ENCODE assay signal across 17 cellular contexts in the genomic region with DNA sequence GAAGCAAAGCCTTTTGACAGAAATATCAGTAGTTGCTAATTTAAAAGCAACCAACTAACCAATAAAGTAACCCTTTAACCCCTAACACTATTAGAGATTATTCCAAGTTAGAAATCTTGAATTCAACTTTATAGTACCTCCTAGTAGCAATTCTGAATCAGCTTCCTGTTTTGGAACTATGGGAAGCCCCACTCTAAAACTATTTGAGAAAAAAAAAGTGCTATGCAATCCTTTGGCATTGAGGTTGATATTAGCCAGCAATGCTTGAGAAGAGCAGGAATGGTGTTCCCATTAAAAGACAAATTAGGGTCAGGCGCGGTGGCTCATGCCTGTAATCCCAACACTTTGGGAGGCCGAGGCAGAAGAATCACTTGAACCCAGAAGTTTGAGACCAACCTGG.
DNase-seq lines count a peak whose midpoint lies in the region; ATAC-seq, FAIRE-seq and TF ChIP-seq lines count a peak whose summit lies in the region.
"Had no signal": no experiment of that assay in that cellular context is flagged by ENCODE, and none has a peak within 500 bp of the region (broad histone marks: within the 10 kb centered on the region; RNA-seq: fewer than 3 reads in every experiment).

No MANE protein-coding gene starts in this region.

- no peak for FAIRE-seq in bronchial epithelial cell (lab: Jason Lieb, UNC)
- FAIRE-seq: A204.1, H54 had no signal

- H3K4me1 Mint-ChIP-seq in glutamatergic neuron (ENCODE audit: low read depth, unreplicated experiment) = no peaks in the 10 kb centered on the region

- peaks cover 5% of the 10 kb centered on the region for H3K36me3 Mint-ChIP-seq in glutamatergic neuron (ENCODE audit: unreplicated experiment)
- H3K36me3 Mint-ChIP-seq: CD14-positive monocyte had no signal

- peak; percentile 59 for DNase-seq in AG10803 (ENCODE audit: low read depth)
- DNase-seq in HS-5 (ENCODE audit: low read depth) = peak; percentile 63
- DNase-seq in bronchial epithelial cell (ENCODE audit: low read depth) = peak; percentile 50
- DNase-seq in fibroblast of pulmonary artery (ENCODE audit: low read depth) = peak; percentile 73
- no peak for DNase-seq in activated CD4-positive, alpha-beta T cell treated with anti-CD3 and anti-CD28 coated beads, Interleukin-2, amount 50 U/mL, for 4 hours
- no peak for DNase-seq in ecto neural progenitor cell (ENCODE audit: low spot score)
- no peak for DNase-seq in glutamatergic neuron
- DNase-seq: MV-4-11, NCI-H1417 treated with DMSO at 0.1 percent for 48 hours, NCI-H2029, NCI-H2171, NCI-H510A treated with DMSO at 0.1 percent for 48 hours, PC-9 had no signal

- no peaks in the 10 kb centered on the region for H3K9me3 Mint-ChIP-seq in glutamatergic neuron (ENCODE audit: unreplicated experiment)

- TF ChIP-seq CTCF in AG10803 (conservative IDR thresholded peaks at IDR 0.05; ENCODE audit: low read length) (no peak), bronchial epithelial cell (IDR thresholded peaks at IDR 0.05; ENCODE audit: insufficient read depth, low read length, severe bottlenecking) (no peak), fibroblast of pulmonary artery (IDR thresholded peaks at IDR 0.05; ENCODE audit: low read length, missing control alignments) (no peak), glutamatergic neuron (IDR thresholded peaks at IDR 0.05; ENCODE audit: partially characterized antibody, unreplicated experiment) (no peak)

- no peak overlapping the region for H3K4me3 Mint-ChIP-seq in glutamatergic neuron (ENCODE audit: unreplicated experiment)
- H3K4me3 Mint-ChIP-seq: CD14-positive monocyte had no signal

- no peak for ATAC-seq in GM18502 (IDR thresholded peaks at IDR 0.05; ENCODE audit: poor library complexity, unreplicated experiment)

- H3K27ac Mint-ChIP-seq in glutamatergic neuron (ENCODE audit: unreplicated experiment) = no peak overlapping the region
- H3K27ac Mint-ChIP-seq: CD14-positive monocyte had no signal

- no peaks in the 10 kb centered on the region for H3K36me3 ChIP-seq in bronchial epithelial cell (ENCODE audit: control insufficient read depth, insufficient read depth, low read length)

- H3K4me3 ChIP-seq in AG10803 (ENCODE audit: low read length) (no peak overlapping the region), bronchial epithelial cell (ENCODE audit: low read depth, low read length) (no peak overlapping the region), fibroblast of pulmonary artery (replicated peaks; ENCODE audit: low read depth, low read length) (no peak overlapping the region)
- H3K4me3 ChIP-seq: PC-9 had no signal

- H3K27me3 ChIP-seq in bronchial epithelial cell (ENCODE audit: control insufficient read depth, insufficient read depth, low read length) = no peaks in the 10 kb centered on the region

- H3K27me3 Mint-ChIP-seq in glutamatergic neuron (ENCODE audit: unreplicated experiment) = no peaks in the 10 kb centered on the region

Comparison
In these comparisons a context has a peak if more than half of its experiments do, and no peak if none do; other contexts are left out.
1. DNase-seq: peak in AG10803 (single experiment), HS-5 (single experiment), bronchial epithelial cell (single experiment) and fibroblast of pulmonary artery (single experiment); none in activated CD4-positive, alpha-beta T cell treated with anti-CD3 and anti-CD28 coated beads, Interleukin-2, amount 50 U/mL, for 4 hours (0 of 2), ecto neural progenitor cell (single experiment) and glutamatergic neuron (single experiment).